1 cellular context compared by ENCODE assay signal in the genomic region with DNA sequence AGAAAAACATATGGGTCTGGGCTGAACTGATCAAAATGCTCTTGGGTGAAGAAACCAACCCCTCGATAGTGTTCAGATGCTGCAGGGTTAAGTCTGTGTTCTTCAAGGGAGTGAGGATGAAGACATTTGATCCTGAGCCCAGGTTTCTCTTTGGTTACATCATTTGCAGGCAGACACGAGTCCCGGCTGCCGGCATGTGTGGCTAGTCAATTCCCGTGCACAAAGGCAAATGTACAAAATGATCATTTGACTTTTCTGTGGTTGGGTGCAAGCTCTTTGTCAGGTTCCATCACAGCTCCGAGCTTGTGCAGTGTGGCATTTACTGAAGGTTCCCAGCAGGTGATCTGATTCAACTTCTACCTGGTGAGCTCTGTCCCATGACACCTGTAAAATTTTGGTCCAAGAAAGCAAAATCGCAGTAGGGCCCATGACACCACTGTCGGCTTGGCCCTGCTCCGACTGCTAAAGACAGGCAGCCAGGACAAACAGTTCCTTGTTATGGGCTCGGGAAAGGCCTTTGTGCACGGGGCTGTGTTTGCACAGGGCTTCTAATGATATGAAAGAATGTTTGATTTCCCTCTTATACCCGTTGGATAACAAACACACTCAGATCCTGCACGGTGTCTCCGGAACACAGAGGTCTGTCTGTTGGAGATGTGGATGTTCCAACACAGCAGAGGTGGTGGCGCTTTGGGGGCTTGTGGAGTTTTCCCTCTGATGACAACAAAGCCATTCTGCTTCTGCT.
TF ChIP-seq lines count a peak whose summit lies in the region.

No MANE protein-coding gene starts in this region.

TF ChIP-seq in GM23338, 12 proteins besides CTCF, POLR2A, EP300 and RAD21 (continued from another document):
- TF ChIP-seq ZNF462 (CRISPR knock-in tag; IDR thresholded peaks at IDR 0.05) (no peak), EZH2phosphoT487 (IDR thresholded peaks at IDR 0.05; ENCODE audit: unreplicated experiment) (no peak), CREB1 (CRISPR knock-in tag; IDR thresholded peaks at IDR 0.05; ENCODE audit: low read depth) (no peak)
